7 cellular contexts compared by ENCODE assay signal in genomic region chr18:21914739-21915319, GRCh38.
A peak's percentile ranks its signal among the peaks of the same experiment; 100 is the strongest.
DNase-seq lines count a peak whose midpoint lies in the region; ATAC-seq and TF ChIP-seq lines count a peak whose summit lies in the region.

No MANE protein-coding gene starts in this region.

- DNase-seq in NCI-H1694 treated with DMSO at 0.1 percent for 48 hours (lab: John Stamatoyannopoulos, UW) (peak; percentile 7), cerebellar cortex (ENCODE audit: low spot score) (peak; percentile 42), mucosa of gallbladder (ENCODE audit: low spot score) (peak; percentile 22), hypothalamus (lab: John Stamatoyannopoulos, UW) (no peak)

- ATAC-seq in GM18870 (IDR thresholded peaks at IDR 0.05; ENCODE audit: unreplicated experiment) (no peak), GM19023 (IDR thresholded peaks at IDR 0.05; ENCODE audit: unreplicated experiment) (no peak)

- TF ChIP-seq CTCF in GM12874 (IDR thresholded peaks at IDR 0.05; ENCODE audit: insufficient read depth, low read depth, low read length), result 0 out of 2 replicates have a peak, but pooled peaks have one; percentile 26

Comparison
In these comparisons a context has a peak if more than half of its experiments do, and no peak if none do; other contexts are left out.
1. DNase-seq: peak in NCI-H1694 treated with DMSO at 0.1 percent for 48 hours (single experiment), cerebellar cortex (single experiment) and mucosa of gallbladder (single experiment); none in hypothalamus (0 of 51).